Comparison of ENCODE assay signal across 8 cellular contexts in the genomic region with DNA sequence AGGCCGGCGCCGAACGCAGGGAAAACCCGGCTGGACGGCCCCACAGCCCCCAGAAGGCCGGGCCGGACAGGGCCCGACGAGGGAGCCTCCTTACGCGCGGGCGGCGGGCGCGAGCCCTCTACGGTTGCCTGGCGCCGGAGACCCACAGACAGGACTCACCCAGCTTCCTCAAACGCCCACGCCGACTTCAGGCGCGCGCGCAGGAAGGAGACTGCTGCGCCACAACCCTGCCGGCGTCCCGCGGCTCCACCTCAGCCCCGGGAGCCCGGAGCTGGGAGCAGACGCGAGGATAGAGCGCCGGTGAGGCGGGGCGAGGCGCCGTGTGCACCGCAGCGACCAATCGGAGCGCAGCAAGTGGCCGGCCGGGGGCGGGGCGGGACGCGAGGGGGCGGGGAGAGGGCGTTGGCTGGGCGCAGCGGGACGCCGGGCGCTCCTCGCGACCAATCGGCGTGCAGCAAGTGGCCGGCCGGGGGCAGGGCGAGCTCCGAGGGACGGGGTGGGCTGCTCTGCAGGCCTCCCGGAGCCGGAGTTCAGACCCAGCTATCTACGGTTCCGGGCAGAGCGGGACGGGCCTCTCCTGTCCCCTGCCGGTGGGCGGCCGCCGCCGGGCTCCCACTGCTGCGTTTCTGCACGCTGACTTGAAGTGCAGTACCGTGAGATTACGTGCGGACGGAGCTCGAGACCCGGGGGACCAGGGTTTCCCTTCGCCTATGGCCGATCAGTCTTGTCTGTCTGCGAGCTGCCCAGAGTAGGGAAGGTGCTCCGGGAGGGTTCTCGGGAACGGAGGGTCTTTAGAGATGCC. TPM values are rescaled to one million over a fixed set of nuclear protein-coding genes. Genes with fewer than 3 reads are reported as not detected.
DNase-seq lines count a peak whose midpoint lies in the region; ATAC-seq and TF ChIP-seq lines count a peak whose summit lies in the region.

A gene (minus strand): TSS at position 296 of the 802 bp plus-strand sequence. CDS start 11,089 bp downstream, outside the sequence.

- peaks cover 0 to 17% of the 10 kb centered on the region in 2 donors for H3K4me1 ChIP-seq in right atrium auricular region
- peaks cover 22% of the 10 kb centered on the region for H3K4me1 ChIP-seq in vagina

- H3K9me3 ChIP-seq in T-helper 17 cell (ENCODE audit: control insufficient read depth, low read length, poor library complexity, severe bottlenecking), result no peaks in the 10 kb centered on the region
- H3K9me3 ChIP-seq in right atrium auricular region, result no peaks in the 10 kb centered on the region
- H3K9me3 ChIP-seq in vagina, result no peaks in the 10 kb centered on the region

- peak; percentile 85 to 96 for TF ChIP-seq POLR2A in vagina (IDR thresholded peaks at IDR 0.05)

- peak within 1 kb of the TSS; percentile 94 to 96 for H3K4me3 ChIP-seq in right atrium auricular region
- H3K4me3 ChIP-seq in vagina, result peak within 1 kb of the TSS; percentile 66 to 87

- intact Hi-C loops in vagina (cut with DNase I), result loop anchor here (1.0 kb wide), 1 partner anchor 63 kb away; a partner anchor contains a TSS

- H3K27me3 Mint-ChIP-seq in T-helper 17 cell, result no peaks in the 10 kb centered on the region

- H3K27ac ChIP-seq in angular gyrus (ENCODE audit: low read depth, low read length) (peak within 1 kb of the TSS; percentile 64), right atrium auricular region (peak within 1 kb of the TSS; percentile 96 to 99), vagina (peak within 1 kb of the TSS; percentile 88)

- peak in 1 of 2 donors; percentile 68 for TF ChIP-seq CTCF in right atrium auricular region (IDR thresholded peaks at IDR 0.05)
- TF ChIP-seq CTCF in vagina (IDR thresholded peaks at IDR 0.05), result peak in 2 of 3 experiments; percentile 30 to 31

- H3K36me3 ChIP-seq in right atrium auricular region (no peaks in the 10 kb centered on the region), vagina (no peaks in the 10 kb centered on the region)

- DNase-seq in NCI-H1694 treated with DMSO at 0.1 percent for 48 hours (lab: John Stamatoyannopoulos, UW) (peak; percentile 92), T-helper 17 cell (peak; percentile 85 to 98 (median 97)), right atrium auricular region (ENCODE audit: low spot score) (peak; percentile 94), putamen (ENCODE audit: low spot score) (peak; percentile 97), vagina (ENCODE audit: extremely low spot score in 2 of 2) (peak in 1 of 2 donors; percentile 97)

- ATAC-seq in GM18498 (IDR thresholded peaks at IDR 0.05; ENCODE audit: unreplicated experiment) (peak; percentile 90), HG02938 (IDR thresholded peaks at IDR 0.05; ENCODE audit: unreplicated experiment) (peak; percentile 79), T-helper 17 cell (peak; percentile 89)

- peak within 1 kb of the TSS; percentile 93 for H3K27ac Mint-ChIP-seq in T-helper 17 cell

- peak within 1 kb of the TSS; percentile 90 for H3K4me3 Mint-ChIP-seq in T-helper 17 cell

- H3K27me3 ChIP-seq in right atrium auricular region, result no peaks in the 10 kb centered on the region
- H3K27me3 ChIP-seq in vagina, result no peaks in the 10 kb centered on the region

- peaks cover 15% of the 10 kb centered on the region for H3K4me1 Mint-ChIP-seq in T-helper 17 cell

- no peaks in the 10 kb centered on the region for H3K36me3 Mint-ChIP-seq in T-helper 17 cell (ENCODE audit: low read depth)

RNA-seq across cellular contexts. Expression of the gene that starts here (rescaled TPM):
- total RNA-seq in T-helper 17 cell (10 to 100 TPM; 41.7 to 60.3 TPM), right atrium auricular region (10 to 100 TPM; 31.1 to 41.0 TPM), vagina (42.5 TPM)
